Comparison of ENCODE assay signal across 26 cellular contexts in the genomic region with DNA sequence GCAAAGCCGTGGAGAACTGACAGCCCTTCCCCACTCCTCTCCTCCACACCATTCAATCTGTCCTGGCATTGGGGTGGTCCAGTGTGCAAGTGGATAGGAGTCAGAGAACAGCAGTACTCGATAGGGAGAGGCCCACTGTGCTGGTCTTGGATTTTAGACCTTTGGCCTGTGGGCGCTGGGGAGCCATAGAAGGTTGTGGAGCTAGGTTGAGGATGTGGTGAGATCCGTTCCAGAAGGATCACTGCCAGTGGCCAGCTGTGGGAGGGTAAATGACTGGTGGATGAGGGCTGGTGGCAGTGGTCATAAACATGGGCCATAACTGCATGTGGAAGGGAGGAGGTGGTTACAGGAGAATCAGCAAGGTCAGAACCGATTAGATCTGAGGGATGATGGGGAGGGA. TPM values are rescaled to one million over a fixed set of nuclear protein-coding genes. Genes with fewer than 3 reads are reported as not detected.
"Had no signal": no experiment of that assay in that cellular context is flagged by ENCODE, and none has a peak within 500 bp of the region (broad histone marks: within the 10 kb centered on the region; RNA-seq: fewer than 3 reads in every experiment).

No MANE protein-coding gene starts in this region.

- H2AFZ ChIP-seq: hepatocyte had no signal

- H3K36me3 ChIP-seq: brain microvascular endothelial cell had no signal

- H3K79me2 ChIP-seq: hepatocyte had no signal

- H3K27ac ChIP-seq: brain microvascular endothelial cell, dorsolateral prefrontal cortex, hepatocyte, SK-N-MC had no signal

- H3K4me3 ChIP-seq: dorsolateral prefrontal cortex, hepatocyte, SK-N-MC had no signal

- H3K9me3 Mint-ChIP-seq: activated naive CD4-positive, alpha-beta T cell treated with anti-CD3 and anti-CD28 coated beads for 36 hours; central memory CD8-positive, alpha-beta T cell; effector memory CD8-positive, alpha-beta T cell; stimulated activated naive CD8-positive, alpha-beta T cell treated with anti-CD3 and anti-CD28 coated beads, Interleukin-15, amount 100 ng/mL, for 72 hours had no signal

- DNase-seq: activated CD4-positive, alpha-beta T cell treated with anti-CD3 and anti-CD28 coated beads for 4 hours; activated CD4-positive, alpha-beta T cell treated with anti-CD3 and anti-CD28 coated beads, Interleukin-2, amount 50 U/mL, for 48 hours; activated CD4-positive, CD25-positive, alpha-beta regulatory T cell; activated CD8-positive, alpha-beta memory T cell treated with anti-CD3 and anti-CD28 coated beads, Interleukin-2, amount 50 U/mL, for 48 hours; activated naive CD4-positive, alpha-beta T cell treated with anti-CD3 and anti-CD28 coated beads for 36 hours; activated T-cell treated with anti-CD3 and anti-CD28 coated beads, Interleukin-2, amount 50 U/mL, for 48 hours; brain microvascular endothelial cell; dorsolateral prefrontal cortex; effector memory CD8-positive, alpha-beta T cell; glutamatergic neuron; immature natural killer cell; stimulated activated CD4-positive, alpha-beta T cell treated with anti-CD3 and anti-CD28 coated beads, Interleukin-12 subunit alpha, Interleukin-12 subunit beta, amount 100 ng/mL, for 4 hours; stimulated activated naive CD8-positive, alpha-beta T cell treated with anti-CD3 and anti-CD28 coated beads, Interleukin-15, amount 100 ng/mL, for 72 hours; SW 1271; T-helper 17 cell; trophoblast cell had no signal

- FAIRE-seq: colon, endothelial cell of umbilical vein, frontal cortex had no signal

- H3K4me3 Mint-ChIP-seq: activated naive CD4-positive, alpha-beta T cell treated with anti-CD3 and anti-CD28 coated beads for 36 hours; central memory CD8-positive, alpha-beta T cell; effector memory CD8-positive, alpha-beta T cell; immature natural killer cell; stimulated activated naive CD8-positive, alpha-beta T cell treated with anti-CD3 and anti-CD28 coated beads, Interleukin-15, amount 100 ng/mL, for 72 hours; T-helper 17 cell had no signal

- ATAC-seq: effector memory CD8-positive, alpha-beta T cell; stimulated activated naive CD8-positive, alpha-beta T cell treated with anti-CD3 and anti-CD28 coated beads, Interleukin-15, amount 100 ng/mL, for 72 hours; T-helper 17 cell had no signal

- H3K27me3 ChIP-seq: hepatocyte had no signal

- H3K36me3 Mint-ChIP-seq: immature natural killer cell had no signal

- H3K4me2 ChIP-seq: hepatocyte had no signal

- H3K4me1 Mint-ChIP-seq: central memory CD8-positive, alpha-beta T cell; immature natural killer cell had no signal

- H3K27ac Mint-ChIP-seq: activated naive CD4-positive, alpha-beta T cell treated with anti-CD3 and anti-CD28 coated beads for 36 hours; effector memory CD8-positive, alpha-beta T cell; immature natural killer cell; T-helper 17 cell had no signal

RNA-seq across cellular contexts. Expression of a gene that starts 28.6 kb away (rescaled TPM):
- total RNA-seq: activated CD8-positive, alpha-beta memory T cell treated with anti-CD3 and anti-CD28 coated beads for 36 hours; activated naive CD4-positive, alpha-beta T cell treated with anti-CD3 and anti-CD28 coated beads for 36 hours; lung microvascular endothelial cell; myocyte had no signal
- polyA plus RNA-seq: immature natural killer cell, neural cell had no signal
